Comparison of ENCODE assay signal across 1 cellular context in the genomic region with DNA sequence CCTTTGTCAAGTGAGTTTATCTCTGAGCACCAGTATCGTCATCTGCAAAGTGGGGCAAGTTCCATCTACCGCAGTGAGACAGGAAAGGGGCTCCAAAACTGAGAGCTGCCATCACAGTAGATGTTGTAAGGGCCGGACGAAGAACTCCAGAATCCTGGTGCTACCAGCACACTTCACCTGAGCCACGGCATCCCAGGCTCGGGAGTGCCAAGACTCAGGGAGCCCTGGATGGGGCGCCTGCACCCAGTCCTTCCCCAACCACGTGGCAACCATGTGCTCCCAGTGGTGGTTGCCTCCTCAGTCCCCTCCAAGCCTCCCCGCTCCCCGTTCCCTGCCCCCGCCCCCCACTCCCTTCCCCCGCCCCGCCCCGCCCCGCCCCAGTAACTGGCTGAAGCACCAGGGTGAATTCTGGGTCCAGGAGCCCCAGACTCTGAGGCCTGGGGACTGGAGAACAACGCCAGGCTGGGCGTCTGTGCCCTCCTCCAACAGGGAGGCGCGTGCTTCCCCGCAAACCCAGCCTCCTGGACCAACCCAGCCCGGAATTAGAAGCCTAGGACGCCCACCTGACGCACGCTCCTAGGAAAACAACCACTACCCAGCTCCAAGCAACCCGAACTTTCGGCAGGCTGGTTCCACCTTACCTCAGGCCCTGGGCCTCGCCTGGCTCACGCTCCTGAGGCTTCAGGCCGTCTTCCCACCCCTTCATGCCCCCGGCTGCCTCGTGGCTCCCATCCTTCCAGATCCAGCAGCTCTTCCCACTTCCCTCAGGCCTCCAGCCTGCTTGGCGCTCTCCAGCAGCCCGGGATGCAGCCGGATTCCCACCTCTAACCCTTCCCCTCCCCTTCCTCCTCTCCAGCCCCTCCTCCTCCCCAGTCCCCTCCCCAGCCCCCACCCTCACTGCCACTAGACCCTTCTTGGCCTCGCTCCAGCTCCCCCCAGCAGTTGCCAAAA.
TF ChIP-seq lines count a peak whose summit lies in the region.

No MANE protein-coding gene starts in this region.

TF ChIP-seq in GM12878, 131 proteins besides CTCF, POLR2A, EP300 and RAD21:
- no peak for TF ChIP-seq SMC3 (IDR thresholded peaks at IDR 0.05; ENCODE audit: borderline replicate concordance, low read length)
